ENCODE assay signal across 35 cellular contexts in the genomic region with DNA sequence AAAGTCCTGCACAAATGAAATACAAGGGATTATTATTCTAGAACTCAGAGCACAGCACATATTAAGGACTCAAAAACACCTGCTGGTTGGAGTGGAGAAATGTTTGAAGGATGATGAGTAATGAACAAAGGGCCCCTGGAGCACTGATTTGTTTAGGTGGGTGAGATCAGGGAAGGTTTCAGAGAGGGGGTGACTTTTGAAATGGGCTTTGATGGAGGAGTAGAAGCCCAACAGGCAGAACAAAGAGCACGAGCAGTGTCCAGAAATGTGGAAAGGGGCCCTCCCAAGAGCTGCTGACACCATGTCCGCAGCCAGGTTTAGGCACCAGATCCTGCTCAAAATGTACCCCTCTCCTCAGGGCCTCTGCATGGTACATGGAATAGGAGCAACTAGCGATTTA. TPM values are rescaled to one million over a fixed set of nuclear protein-coding genes. Genes with fewer than 3 reads are reported as not detected.
"Had no signal": no experiment of that assay in that cellular context is flagged by ENCODE, and none has a peak within 500 bp of the region (broad histone marks: within the 10 kb centered on the region; RNA-seq: fewer than 3 reads in every experiment).

No MANE protein-coding gene starts in this region.

- ATAC-seq: activated CD4-positive, CD25-positive, alpha-beta regulatory T cell treated with anti-CD3 and anti-CD28 coated beads, Interleukin-2, amount 50 U/mL, for 24 hours; activated CD8-positive, alpha-beta memory T cell treated with anti-CD3 and anti-CD28 coated beads, Interleukin-2, amount 10 ng/mL, durations not matched to agents 7 days and 5 days; activated CD8-positive, alpha-beta T cell treated with anti-CD3 and anti-CD28 coated beads, Interleukin-2, amount 10 ng/mL, durations not matched to agents 7 days and 5 days; activated T-helper 17 cell treated with anti-CD3 and anti-CD28 coated beads, Interleukin-2, amount 50 U/mL, for 72 hours; body of pancreas; effector memory CD8-positive, alpha-beta T cell; gastroesophageal sphincter; heart right ventricle; T-helper 17 cell had no signal

- H3K36me3 Mint-ChIP-seq: activated CD4-positive, alpha-beta memory T cell treated with anti-CD3 and anti-CD28 coated beads for 36 hours; activated CD8-positive, alpha-beta memory T cell treated with anti-CD3 and anti-CD28 coated beads, Interleukin-2, amount 10 ng/mL, durations not matched to agents 7 days and 5 days; activated naive CD8-positive, alpha-beta T cell had no signal

- H3K9me3 ChIP-seq: body of pancreas, esophagus squamous epithelium, gastroesophageal sphincter had no signal

- H3K36me3 ChIP-seq: esophagus squamous epithelium, gastroesophageal sphincter, heart right ventricle had no signal

- H3K4me3 Mint-ChIP-seq: activated B cell treated with CpG ODN at 0.5 μM for 24 hours; activated CD4-positive, alpha-beta memory T cell treated with anti-CD3 and anti-CD28 coated beads for 36 hours; activated CD4-positive, alpha-beta T cell treated with anti-CD3 and anti-CD28 coated beads, Interleukin-2, amount 10 ng/mL, durations not matched to agents 24 days and 14 days; activated CD8-positive, alpha-beta memory T cell treated with anti-CD3 and anti-CD28 coated beads, Interleukin-2, amount 10 ng/mL, durations not matched to agents 7 days and 5 days; activated CD8-positive, alpha-beta T cell treated with anti-CD3 and anti-CD28 coated beads, Interleukin-2, amount 10 ng/mL, durations not matched to agents 7 days and 5 days; activated naive CD8-positive, alpha-beta T cell; activated T-helper 17 cell treated with anti-CD3 and anti-CD28 coated beads, Interleukin-2, amount 50 U/mL, for 72 hours; effector memory CD8-positive, alpha-beta T cell; T-helper 17 cell; T-helper 2 cell treated with Interferon-gamma antibody and Interleukin-4, amounts not matched to agents 5 μg/mL and 100 μg/mL, for 36 hours had no signal

- H3K27me3 ChIP-seq: body of pancreas, esophagus squamous epithelium, gastroesophageal sphincter, heart right ventricle had no signal

- H3K27me3 Mint-ChIP-seq: activated B cell treated with CpG ODN at 0.5 μM for 24 hours; activated CD4-positive, alpha-beta memory T cell treated with anti-CD3 and anti-CD28 coated beads for 36 hours; activated CD4-positive, alpha-beta T cell treated with anti-CD3 and anti-CD28 coated beads, Interleukin-2, amount 10 ng/mL, durations not matched to agents 24 days and 14 days; activated naive CD8-positive, alpha-beta T cell had no signal

- H3K27ac ChIP-seq: epithelial cell of prostate, esophagus squamous epithelium, WERI-Rb-1 had no signal

- H3K4me3 ChIP-seq: body of pancreas, esophagus squamous epithelium, gastroesophageal sphincter, heart right ventricle had no signal

- H3K4me1 Mint-ChIP-seq: activated B cell treated with CpG ODN at 0.5 μM for 24 hours; activated CD4-positive, alpha-beta T cell treated with anti-CD3 and anti-CD28 coated beads, Interleukin-2, amount 10 ng/mL, durations not matched to agents 24 days and 14 days; activated CD8-positive, alpha-beta memory T cell treated with anti-CD3 and anti-CD28 coated beads, Interleukin-2, amount 10 ng/mL, durations not matched to agents 7 days and 5 days; activated T-helper 17 cell treated with anti-CD3 and anti-CD28 coated beads, Interleukin-2, amount 50 U/mL, for 72 hours; T-helper 17 cell had no signal

- DNase-seq: activated B cell treated with CpG ODN at 0.5 μM for 24 hours; activated CD4-positive, alpha-beta memory T cell treated with anti-CD3 and anti-CD28 coated beads for 36 hours; activated CD4-positive, alpha-beta T cell treated with anti-CD3 and anti-CD28 coated beads, Interleukin-2, amount 10 ng/mL, durations not matched to agents 24 days and 14 days; activated CD8-positive, alpha-beta memory T cell treated with anti-CD3 and anti-CD28 coated beads, Interleukin-2, amount 10 ng/mL, durations not matched to agents 7 days and 5 days; activated CD8-positive, alpha-beta memory T cell treated with anti-CD3 and anti-CD28 coated beads, Interleukin-2, amount 50 U/mL, for 4 hours; activated CD8-positive, alpha-beta T cell treated with anti-CD3 and anti-CD28 coated beads, Interleukin-2, amount 10 ng/mL, durations not matched to agents 7 days and 5 days; activated effector memory CD4-positive, alpha-beta T cell treated with Interleukin-2 at 50 U/mL for 16 hours; activated gamma-delta T cell treated with Interleukin-2 at 50 U/mL for 16 hours; activated naive CD4-positive, alpha-beta T cell treated with anti-CD3 and anti-CD28 coated beads, Interleukin-2, amount 50 U/mL, for 16 hours; activated naive CD4-positive, alpha-beta T cell treated with Interleukin-2 at 50 U/mL for 16 hours; activated T-cell treated with anti-CD3 and anti-CD28 coated beads, Interleukin-2, amount 50 U/mL, for 1 hour; amygdala; aorta; body of pancreas; caudate nucleus; cortex of kidney; dermis blood vessel endothelial cell; effector CD4-positive, alpha-beta T cell; effector memory CD8-positive, alpha-beta T cell; esophagus squamous epithelium; foreskin melanocyte; heart right ventricle; T-helper 1 cell; T-helper 17 cell; T1000; WERI-Rb-1 had no signal

- H3K27ac Mint-ChIP-seq: activated B cell treated with CpG ODN at 0.5 μM for 24 hours; activated CD4-positive, alpha-beta memory T cell treated with anti-CD3 and anti-CD28 coated beads for 36 hours; activated CD4-positive, alpha-beta T cell treated with anti-CD3 and anti-CD28 coated beads, Interleukin-2, amount 10 ng/mL, durations not matched to agents 24 days and 14 days; activated CD8-positive, alpha-beta memory T cell treated with anti-CD3 and anti-CD28 coated beads, Interleukin-2, amount 10 ng/mL, durations not matched to agents 7 days and 5 days; activated CD8-positive, alpha-beta T cell treated with anti-CD3 and anti-CD28 coated beads, Interleukin-2, amount 10 ng/mL, durations not matched to agents 7 days and 5 days; activated naive CD8-positive, alpha-beta T cell; activated T-helper 17 cell treated with anti-CD3 and anti-CD28 coated beads, Interleukin-2, amount 50 U/mL, for 72 hours; effector memory CD8-positive, alpha-beta T cell; T-helper 17 cell; T-helper 2 cell treated with Interferon-gamma antibody and Interleukin-4, amounts not matched to agents 5 μg/mL and 100 μg/mL, for 36 hours had no signal

- H3K9me3 Mint-ChIP-seq: activated B cell treated with CpG ODN at 0.5 μM for 24 hours; activated CD4-positive, alpha-beta memory T cell treated with anti-CD3 and anti-CD28 coated beads for 36 hours; activated CD4-positive, alpha-beta T cell treated with anti-CD3 and anti-CD28 coated beads, Interleukin-2, amount 10 ng/mL, durations not matched to agents 24 days and 14 days; activated T-helper 17 cell treated with anti-CD3 and anti-CD28 coated beads, Interleukin-2, amount 50 U/mL, for 72 hours; effector memory CD8-positive, alpha-beta T cell; T-helper 2 cell treated with Interferon-gamma antibody and Interleukin-4, amounts not matched to agents 5 μg/mL and 100 μg/mL, for 36 hours had no signal

RNA-seq across cellular contexts. Expression of a gene that starts 23.8 kb away (rescaled TPM):
- total RNA-seq: activated B cell treated with CpG ODN at 0.5 μM for 24 hours; activated CD4-positive, alpha-beta memory T cell treated with anti-CD3 and anti-CD28 coated beads for 36 hours; activated CD4-positive, alpha-beta T cell treated with anti-CD3 and anti-CD28 coated beads, Interleukin-2, amount 10 ng/mL, durations not matched to agents 24 days and 14 days; activated CD8-positive, alpha-beta memory T cell treated with anti-CD3 and anti-CD28 coated beads for 36 hours; activated CD8-positive, alpha-beta memory T cell treated with anti-CD3 and anti-CD28 coated beads, Interleukin-2, amount 10 ng/mL, durations not matched to agents 7 days and 5 days; activated CD8-positive, alpha-beta T cell treated with anti-CD3 and anti-CD28 coated beads, Interleukin-2, amount 10 ng/mL, durations not matched to agents 7 days and 5 days; activated T-helper 17 cell treated with anti-CD3 and anti-CD28 coated beads, Interleukin-2, amount 50 U/mL, for 72 hours; endothelial cell of umbilical vein; T-helper 17 cell had no signal
- polyA plus RNA-seq: endothelial cell of umbilical vein, fibroblast of lung had no signal
